Comparison of ENCODE assay signal across 1 cellular context in genomic region chr20:50296450-50297375, GRCh38.
TF ChIP-seq lines count a peak whose summit lies in the region.

No MANE protein-coding gene starts in this region.

TF ChIP-seq in HepG2, 621 proteins besides CTCF, POLR2A, EP300 and RAD21 (continued from another document and continues in another):
- no peak; the same call in 1 of the 2 replicates for TF ChIP-seq ZGPAT (CRISPR knock-in tag; IDR thresholded peaks at IDR 0.05)
- no peak for TF ChIP-seq NBN (conservative IDR thresholded peaks at IDR 0.05)
- TF ChIP-seq HDAC1 (CRISPR knock-in tag; IDR thresholded peaks at IDR 0.05), result peak; percentile 71
- TF ChIP-seq HNRNPL (IDR thresholded peaks at IDR 0.05; ENCODE audit: low read depth, low read length), result 0 out of 2 replicates have a peak, but pooled peaks have one; percentile 68
- TF ChIP-seq MAFG (CRISPR knock-in tag; IDR thresholded peaks at IDR 0.05), result no peak
- TF ChIP-seq NR2C2 (CRISPR knock-in tag; IDR thresholded peaks at IDR 0.05; ENCODE audit: borderline replicate concordance), result 0 out of 2 replicates have a peak, but pooled peaks have one; percentile 42
- 0 out of 2 replicates have a peak, but pooled peaks have one; percentile 74 for TF ChIP-seq DNMT3B (CRISPR knock-in tag; conservative IDR thresholded peaks at IDR 0.05)
- peak; percentile 20; the same call in 1 of the 2 replicates for TF ChIP-seq ZNF331 (CRISPR knock-in tag; IDR thresholded peaks at IDR 0.05)
- no peak for TF ChIP-seq ZNF326 (CRISPR knock-in tag; IDR thresholded peaks at IDR 0.05; ENCODE audit: borderline replicate concordance)
- TF ChIP-seq, protein P1, sequence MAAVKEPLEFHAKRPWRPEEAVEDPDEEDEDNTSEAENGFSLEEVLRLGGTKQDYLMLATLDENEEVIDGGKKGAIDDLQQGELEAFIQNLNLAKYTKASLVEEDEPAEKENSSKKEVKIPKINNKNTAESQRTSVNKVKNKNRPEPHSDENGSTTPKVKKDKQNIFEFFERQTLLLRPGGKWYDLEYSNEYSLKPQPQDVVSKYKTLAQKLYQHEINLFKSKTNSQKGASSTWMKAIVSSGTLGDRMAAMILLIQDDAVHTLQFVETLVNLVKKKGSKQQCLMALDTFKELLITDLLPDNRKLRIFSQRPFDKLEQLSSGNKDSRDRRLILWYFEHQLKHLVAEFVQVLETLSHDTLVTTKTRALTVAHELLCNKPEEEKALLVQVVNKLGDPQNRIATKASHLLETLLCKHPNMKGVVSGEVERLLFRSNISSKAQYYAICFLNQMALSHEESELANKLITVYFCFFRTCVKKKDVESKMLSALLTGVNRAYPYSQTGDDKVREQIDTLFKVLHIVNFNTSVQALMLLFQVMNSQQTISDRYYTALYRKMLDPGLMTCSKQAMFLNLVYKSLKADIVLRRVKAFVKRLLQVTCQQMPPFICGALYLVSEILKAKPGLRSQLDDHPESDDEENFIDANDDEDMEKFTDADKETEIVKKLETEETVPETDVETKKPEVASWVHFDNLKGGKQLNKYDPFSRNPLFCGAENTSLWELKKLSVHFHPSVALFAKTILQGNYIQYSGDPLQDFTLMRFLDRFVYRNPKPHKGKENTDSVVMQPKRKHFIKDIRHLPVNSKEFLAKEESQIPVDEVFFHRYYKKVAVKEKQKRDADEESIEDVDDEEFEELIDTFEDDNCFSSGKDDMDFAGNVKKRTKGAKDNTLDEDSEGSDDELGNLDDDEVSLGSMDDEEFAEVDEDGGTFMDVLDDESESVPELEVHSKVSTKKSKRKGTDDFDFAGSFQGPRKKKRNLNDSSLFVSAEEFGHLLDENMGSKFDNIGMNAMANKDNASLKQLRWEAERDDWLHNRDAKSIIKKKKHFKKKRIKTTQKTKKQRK (IDR thresholded peaks at IDR 0.05; ENCODE audit: low read length), result no peak
- TF ChIP-seq ZXDC (CRISPR knock-in tag; IDR thresholded peaks at IDR 0.05), result no peak
- peak; percentile 32; the same call in 1 of the 2 replicates for TF ChIP-seq PRDM10 (CRISPR knock-in tag; IDR thresholded peaks at IDR 0.05; ENCODE audit: low read depth)
- TF ChIP-seq SIX4 (CRISPR knock-in tag; IDR thresholded peaks at IDR 0.05), result no peak
- no peak for TF ChIP-seq ZNF780A (CRISPR knock-in tag; IDR thresholded peaks at IDR 0.05)
- TF ChIP-seq ZFP90 (CRISPR knock-in tag; IDR thresholded peaks at IDR 0.05; ENCODE audit: borderline replicate concordance), result no peak
- TF ChIP-seq ZNF441 (CRISPR knock-in tag; IDR thresholded peaks at IDR 0.05; ENCODE audit: borderline replicate concordance), result 0 out of 2 replicates have a peak, but pooled peaks have one; percentile 34
- TF ChIP-seq TCF7 (IDR thresholded peaks at IDR 0.05; ENCODE audit: low read depth), result no peak; the same call in 1 of the 2 replicates
- 0 out of 2 replicates have a peak, but pooled peaks have one; percentile 12 for TF ChIP-seq YEATS4 (CRISPR knock-in tag; IDR thresholded peaks at IDR 0.05; ENCODE audit: borderline replicate concordance)
- no peak; the same call in 1 of the 2 replicates for TF ChIP-seq IRF2 (CRISPR knock-in tag; IDR thresholded peaks at IDR 0.05)
- no peak for TF ChIP-seq U2AF2 (IDR thresholded peaks at IDR 0.05; ENCODE audit: low read depth, low read length)
- TF ChIP-seq ZNF709 (CRISPR knock-in tag; IDR thresholded peaks at IDR 0.05), result no peak
- TF ChIP-seq BCL6 (CRISPR knock-in tag; IDR thresholded peaks at IDR 0.05), result 0 out of 2 replicates have a peak, but pooled peaks have one; percentile 22
- TF ChIP-seq, protein P2, sequence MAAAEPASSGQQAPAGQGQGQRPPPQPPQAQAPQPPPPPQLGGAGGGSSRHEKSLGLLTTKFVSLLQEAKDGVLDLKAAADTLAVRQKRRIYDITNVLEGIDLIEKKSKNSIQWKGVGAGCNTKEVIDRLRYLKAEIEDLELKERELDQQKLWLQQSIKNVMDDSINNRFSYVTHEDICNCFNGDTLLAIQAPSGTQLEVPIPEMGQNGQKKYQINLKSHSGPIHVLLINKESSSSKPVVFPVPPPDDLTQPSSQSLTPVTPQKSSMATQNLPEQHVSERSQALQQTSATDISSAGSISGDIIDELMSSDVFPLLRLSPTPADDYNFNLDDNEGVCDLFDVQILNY (CRISPR knock-in tag; conservative IDR thresholded peaks at IDR 0.05), result no peak
- TF ChIP-seq NR2F2 (IDR thresholded peaks at IDR 0.05; ENCODE audit: borderline replicate concordance, low read depth), result peak; percentile 48; the same call in 1 of the 2 replicates
- TF ChIP-seq ZNF232 (CRISPR knock-in tag; IDR thresholded peaks at IDR 0.05; ENCODE audit: borderline replicate concordance), result no peak
- no peak for TF ChIP-seq ATF1 (CRISPR knock-in tag; IDR thresholded peaks at IDR 0.05)
- no peak for TF ChIP-seq KAT2B (IDR thresholded peaks at IDR 0.05; ENCODE audit: borderline replicate concordance, low read depth, low read length)
- TF ChIP-seq, protein P3, sequence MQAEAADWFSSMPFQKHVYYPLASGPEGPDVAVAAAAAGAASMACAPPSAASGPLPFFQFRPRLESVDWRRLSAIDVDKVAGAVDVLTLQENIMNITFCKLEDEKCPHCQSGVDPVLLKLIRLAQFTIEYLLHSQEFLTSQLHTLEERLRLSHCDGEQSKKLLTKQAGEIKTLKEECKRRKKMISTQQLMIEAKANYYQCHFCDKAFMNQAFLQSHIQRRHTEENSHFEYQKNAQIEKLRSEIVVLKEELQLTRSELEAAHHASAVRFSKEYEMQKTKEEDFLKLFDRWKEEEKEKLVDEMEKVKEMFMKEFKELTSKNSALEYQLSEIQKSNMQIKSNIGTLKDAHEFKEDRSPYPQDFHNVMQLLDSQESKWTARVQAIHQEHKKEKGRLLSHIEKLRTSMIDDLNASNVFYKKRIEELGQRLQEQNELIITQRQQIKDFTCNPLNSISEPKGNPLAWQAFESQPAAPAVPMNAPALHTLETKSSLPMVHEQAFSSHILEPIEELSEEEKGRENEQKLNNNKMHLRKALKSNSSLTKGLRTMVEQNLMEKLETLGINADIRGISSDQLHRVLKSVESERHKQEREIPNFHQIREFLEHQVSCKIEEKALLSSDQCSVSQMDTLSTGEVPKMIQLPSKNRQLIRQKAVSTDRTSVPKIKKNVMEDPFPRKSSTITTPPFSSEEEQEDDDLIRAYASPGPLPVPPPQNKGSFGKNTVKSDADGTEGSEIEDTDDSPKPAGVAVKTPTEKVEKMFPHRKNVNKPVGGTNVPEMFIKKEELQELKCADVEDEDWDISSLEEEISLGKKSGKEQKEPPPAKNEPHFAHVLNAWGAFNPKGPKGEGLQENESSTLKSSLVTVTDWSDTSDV (CRISPR knock-in tag; IDR thresholded peaks at IDR 0.05), result 0 out of 2 replicates have a peak, but pooled peaks have one; percentile 40
- TF ChIP-seq, protein P4, sequence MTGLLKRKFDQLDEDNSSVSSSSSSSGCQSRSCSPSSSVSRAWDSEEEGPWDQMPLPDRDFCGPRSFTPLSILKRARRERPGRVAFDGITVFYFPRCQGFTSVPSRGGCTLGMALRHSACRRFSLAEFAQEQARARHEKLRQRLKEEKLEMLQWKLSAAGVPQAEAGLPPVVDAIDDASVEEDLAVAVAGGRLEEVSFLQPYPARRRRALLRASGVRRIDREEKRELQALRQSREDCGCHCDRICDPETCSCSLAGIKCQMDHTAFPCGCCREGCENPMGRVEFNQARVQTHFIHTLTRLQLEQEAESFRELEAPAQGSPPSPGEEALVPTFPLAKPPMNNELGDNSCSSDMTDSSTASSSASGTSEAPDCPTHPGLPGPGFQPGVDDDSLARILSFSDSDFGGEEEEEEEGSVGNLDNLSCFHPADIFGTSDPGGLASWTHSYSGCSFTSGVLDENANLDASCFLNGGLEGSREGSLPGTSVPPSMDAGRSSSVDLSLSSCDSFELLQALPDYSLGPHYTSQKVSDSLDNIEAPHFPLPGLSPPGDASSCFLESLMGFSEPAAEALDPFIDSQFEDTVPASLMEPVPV (CRISPR knock-in tag; IDR thresholded peaks at IDR 0.05), result no peak
- TF ChIP-seq ELK4 (CRISPR knock-in tag; IDR thresholded peaks at IDR 0.05; ENCODE audit: borderline replicate concordance), result no peak
- TF ChIP-seq HDAC6 (IDR thresholded peaks at IDR 0.05; ENCODE audit: low read depth, low read length), result no peak
- peak; percentile 80 for TF ChIP-seq ONECUT2 (CRISPR knock-in tag; IDR thresholded peaks at IDR 0.05)
- TF ChIP-seq ZBTB42 (CRISPR knock-in tag; IDR thresholded peaks at IDR 0.05), result no peak
- TF ChIP-seq ZMYM3 (CRISPR knock-in tag; IDR thresholded peaks at IDR 0.05), result peak; percentile 92
- peak; percentile 70; the same call in 1 of the 2 replicates for TF ChIP-seq HBP1 (CRISPR knock-in tag; IDR thresholded peaks at IDR 0.05; ENCODE audit: low read depth)
- TF ChIP-seq PLSCR1 (CRISPR knock-in tag; IDR thresholded peaks at IDR 0.05; ENCODE audit: borderline replicate concordance), result no peak
